In the genomic region with DNA sequence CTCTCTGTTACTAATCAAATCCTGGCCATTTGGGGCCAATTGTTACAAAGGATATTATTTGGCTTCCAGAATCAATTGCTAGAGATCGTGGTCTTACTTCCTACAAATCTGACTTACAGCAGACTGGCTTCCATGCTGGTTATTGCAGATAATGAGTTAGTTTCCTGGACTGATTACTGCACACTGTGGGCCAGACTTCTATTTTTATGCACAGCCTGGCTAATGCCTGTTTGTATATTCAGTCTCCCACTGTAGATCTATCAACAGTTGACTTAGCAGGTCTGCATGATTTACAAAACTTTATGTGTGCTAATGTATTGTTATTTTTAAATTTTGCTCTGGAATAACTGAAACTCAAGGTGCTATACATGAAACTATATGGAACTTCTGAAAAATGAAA, we compare ENCODE assay signal across 6 cellular contexts.
"Had no signal": no experiment of that assay in that cellular context is flagged by ENCODE, and none has a peak within 500 bp of the region (broad histone marks: within the 10 kb centered on the region; RNA-seq: fewer than 3 reads in every experiment).

No MANE protein-coding gene starts in this region.

- H3K27ac Mint-ChIP-seq: IgD-negative memory B cell had no signal

- H3K4me3 ChIP-seq: K562 had no signal

- H3K27ac ChIP-seq: HL-60 had no signal

- ATAC-seq: HepG2, K562 had no signal

- DNase-seq: IMR-90, KBM-7 had no signal
